In genomic region chr9:107064378-107064777, GRCh38 we compare ENCODE assay signal across 8 cellular contexts.
"Had no signal": no experiment of that assay in that cellular context is flagged by ENCODE, and none has a peak within 500 bp of the region (broad histone marks: within the 10 kb centered on the region; RNA-seq: fewer than 3 reads in every experiment).

No MANE protein-coding gene starts in this region.

- ATAC-seq: K562 had no signal

- DNase-seq: GM23248, HCEC 1CT, IMR-90, KG1 had no signal

- FAIRE-seq: H1, H54, HTR-8/SVneo, K562 had no signal

- H3K4me3 ChIP-seq: GM23248, K562 had no signal
